8 cellular contexts compared by ENCODE assay signal in genomic region chr17:6831662-6832263, GRCh38. TPM values are rescaled to one million over a fixed set of nuclear protein-coding genes. Genes with fewer than 3 reads are reported as not detected.
A peak's percentile ranks its signal among the peaks of the same experiment; 100 is the strongest.
DNase-seq lines count a peak whose midpoint lies in the region; ATAC-seq and TF ChIP-seq lines count a peak whose summit lies in the region.

TSS of gene TEKT1 (minus strand) at chr17:6831729. CDS start at chr17:6830376, 1,353 bp downstream.

- peak within 1 kb of the TSS; percentile 82 to 95 for H3K4me3 Mint-ChIP-seq in CD14-positive monocyte
- H3K4me3 Mint-ChIP-seq in central memory CD8-positive, alpha-beta T cell: peak within 1 kb of the TSS; percentile 76

- H3K27ac Mint-ChIP-seq in CD14-positive monocyte: peak within 1 kb of the TSS in 6 of 7 donors; percentile 75 to 94 (median 90)
- peak within 1 kb of the TSS; percentile 63 for H3K27ac Mint-ChIP-seq in central memory CD8-positive, alpha-beta T cell (ENCODE audit: low read depth)

- peaks cover 39 to 49% (median 47%) of the 10 kb centered on the region in 3 donors for H3K27me3 Mint-ChIP-seq in CD14-positive monocyte (ENCODE audit: low read depth in 3 of 3)
- H3K27me3 Mint-ChIP-seq in central memory CD8-positive, alpha-beta T cell: peaks cover 81% of the 10 kb centered on the region

- H3K27ac ChIP-seq in smooth muscle cell (ENCODE audit: low read depth): no peak within 1 kb of the TSS

- peaks cover 83% of the 10 kb centered on the region for H3K27me3 ChIP-seq in smooth muscle cell (ENCODE audit: low read depth)

- no peak for TF ChIP-seq CTCF in CD14-positive monocyte (IDR thresholded peaks at IDR 0.05)
- no peak for TF ChIP-seq CTCF in smooth muscle cell (IDR thresholded peaks at IDR 0.05; ENCODE audit: borderline replicate concordance, insufficient read depth, poor library complexity, severe bottlenecking)

- H3K36me3 Mint-ChIP-seq in CD14-positive monocyte: no peaks in the 10 kb centered on the region
- H3K36me3 Mint-ChIP-seq in central memory CD8-positive, alpha-beta T cell (ENCODE audit: insufficient read depth): peaks cover 5% of the 10 kb centered on the region

- peak; percentile 90 for ATAC-seq in central memory CD8-positive, alpha-beta T cell (replicated peaks; ENCODE audit: extremely low read depth, poor library complexity, severe bottlenecking)
- ATAC-seq in GM21786 (IDR thresholded peaks at IDR 0.05; ENCODE audit: unreplicated experiment): no peak
- ATAC-seq in GM18505 (IDR thresholded peaks at IDR 0.05; ENCODE audit: unreplicated experiment): no peak

- H3K9ac ChIP-seq in smooth muscle cell (ENCODE audit: low read depth): peak within 1 kb of the TSS; percentile 64

- H3K36me3 ChIP-seq in smooth muscle cell (ENCODE audit: low read depth): no peaks in the 10 kb centered on the region

- DNase-seq in CD14-positive monocyte (ENCODE audit: low spot score) (peak; percentile 92), HK-2 (ENCODE audit: unreplicated experiment) (peak; percentile 9), inferior parietal cortex (ENCODE audit: extremely low spot score) (peak; percentile 63), smooth muscle cell (lab: John Stamatoyannopoulos, UW; ENCODE audit: unreplicated experiment) (peak; percentile 9)
- peak; percentile 15 for DNase-seq in activated CD4-positive, CD25-positive, alpha-beta regulatory T cell treated with anti-CD3 and anti-CD28 coated beads, Interleukin-2, amount 50 U/mL, for 16 hours (ENCODE audit: low read depth, low spot score)
- DNase-seq in central memory CD8-positive, alpha-beta T cell (ENCODE audit: low spot score in 2 of 2): peak; percentile 56 to 63

- peaks cover 5% of the 10 kb centered on the region for H3K4me1 ChIP-seq in smooth muscle cell (ENCODE audit: low read depth)

- no peaks in the 10 kb centered on the region for H3K79me2 ChIP-seq in smooth muscle cell (ENCODE audit: low read depth)

- WGBS in smooth muscle cell (ENCODE audit: low lambda C conversion rate): 10% methylated on average over 35 of the region's 35 CpGs

- H3F3A ChIP-seq in smooth muscle cell (ENCODE audit: low read depth): no peaks in the 10 kb centered on the region

- H3K9me3 ChIP-seq in smooth muscle cell (replicated peaks; ENCODE audit: low read depth): no peaks in the 10 kb centered on the region

- H3K4me2 ChIP-seq in smooth muscle cell: peak within 1 kb of the TSS; percentile 84

- intact Hi-C loops in CD14-positive monocyte (cut with micrococcal nuclease): no loop called here

- H3K4me3 ChIP-seq in smooth muscle cell: peak within 1 kb of the TSS; percentile 44

- peaks cover 17% of the 10 kb centered on the region for H3K4me1 Mint-ChIP-seq in CD14-positive monocyte
- H3K4me1 Mint-ChIP-seq in central memory CD8-positive, alpha-beta T cell: peaks cover 5% of the 10 kb centered on the region

- no peaks in the 10 kb centered on the region for H4K20me1 ChIP-seq in smooth muscle cell (ENCODE audit: low read depth)

- TF ChIP-seq POLR2A in GM18505 (IDR thresholded peaks at IDR 0.05; ENCODE audit: borderline replicate concordance, extremely low read depth, insufficient read depth, insufficient read length): no peak

- H2AFZ ChIP-seq in smooth muscle cell (ENCODE audit: low read depth): peak within 1 kb of the TSS; percentile 83

- peaks cover 0 to 4% (median 2%) of the 10 kb centered on the region in 7 donors for H3K9me3 Mint-ChIP-seq in CD14-positive monocyte
- no peaks in the 10 kb centered on the region for H3K9me3 Mint-ChIP-seq in central memory CD8-positive, alpha-beta T cell

RNA-seq across cellular contexts. Expression of gene TEKT1, which starts in this region (rescaled TPM):
- polyA plus RNA-seq in CD14-positive monocyte (not detected), smooth muscle cell (not detected in 2 replicates)
- total RNA-seq in smooth muscle cell: not detected in 2 replicates

Comparison
In these comparisons a context has a peak if more than half of its experiments do, and no peak if none do; other contexts are left out.
1. Peak in DNase-seq in CD14-positive monocyte; RNA of the gene not detected or under 1 TPM.
2. Peak in DNase-seq, H3K4me3 ChIP-seq, H3K9ac ChIP-seq and H3K4me2 ChIP-seq in smooth muscle cell; RNA of the gene not detected or under 1 TPM.
3. DNase-seq: peak in every context shown above with its lines; median percentile 92 in CD14-positive monocyte; 63 in inferior parietal cortex; 60 in central memory CD8-positive, alpha-beta T cell; 15 in activated CD4-positive, CD25-positive, alpha-beta regulatory T cell treated with anti-CD3 and anti-CD28 coated beads, Interleukin-2, amount 50 U/mL, for 16 hours; 9 in HK-2; 9 in smooth muscle cell.